22 cellular contexts compared by ENCODE assay signal in genomic region chr17:78829477-78829876, GRCh38. TPM values are rescaled to one million over a fixed set of nuclear protein-coding genes. Genes with fewer than 3 reads are reported as not detected.
DNase-seq lines count a peak whose midpoint lies in the region; ATAC-seq, FAIRE-seq and TF ChIP-seq lines count a peak whose summit lies in the region.
"Had no signal": no experiment of that assay in that cellular context is flagged by ENCODE, and none has a peak within 500 bp of the region (broad histone marks: within the 10 kb centered on the region; RNA-seq: fewer than 3 reads in every experiment).

No MANE protein-coding gene starts in this region.

- in situ Hi-C loops in GM12878 (cut with MboI): no loop called here

- POLR2A ChIA-PET in GM12878 (lab: Charles Lee): no interaction called here

- no peaks in the 10 kb centered on the region; the same call in 1 of the 2 replicates for H4K20me1 ChIP-seq in GM12878 (ENCODE audit: control insufficient read depth, insufficient read depth)
- peaks cover 27% of the 10 kb centered on the region for H4K20me1 ChIP-seq in osteoblast (ENCODE audit: insufficient read depth, low read length)

- H3K36me3 Mint-ChIP-seq in activated T-helper 17 cell treated with anti-CD3 and anti-CD28 coated beads, Interleukin-2, amount 50 U/mL, for 72 hours (ENCODE audit: low read depth): peaks cover 100% of the 10 kb centered on the region

- H3K36me3 ChIP-seq in GM12878 (ENCODE audit: control insufficient read depth in 2 of 2, insufficient read depth in 2 of 2, low read length in 1 of 2): peaks cover 16 to 52% of the 10 kb centered on the region in 2 experiments
- H3K36me3 ChIP-seq in lower lobe of right lung: peaks cover 100% of the 10 kb centered on the region
- peaks cover 91% of the 10 kb centered on the region for H3K36me3 ChIP-seq in osteoblast (ENCODE audit: insufficient read depth, low read length)

- peaks cover 22% of the 10 kb centered on the region for H3K4me1 Mint-ChIP-seq in activated T-helper 17 cell treated with anti-CD3 and anti-CD28 coated beads, Interleukin-2, amount 50 U/mL, for 72 hours

- H3K27me3 Mint-ChIP-seq in activated T-helper 17 cell treated with anti-CD3 and anti-CD28 coated beads, Interleukin-2, amount 50 U/mL, for 72 hours: no peaks in the 10 kb centered on the region
- H3K27me3 Mint-ChIP-seq: B cell; CD4-positive, alpha-beta T cell had no signal

- no TSS peak for BruUV-seq in GM12878 (replicated peaks; lab: Mats Ljungman, UMichigan)

- H3K27me3 ChIP-seq in GM12878 (replicated peaks in 1 of 2; ENCODE audit: control insufficient read depth in 2 of 2, insufficient read depth in 2 of 2, low read length in 1 of 2) (no peaks in the 10 kb centered on the region), lower lobe of right lung (ENCODE audit: low read depth) (no peaks in the 10 kb centered on the region), osteoblast (ENCODE audit: insufficient read depth, low read length) (no peaks in the 10 kb centered on the region)
- H3K27me3 ChIP-seq: BLaER1 treated with 17β-estradiol and CSF1 and Interleukin-3, amounts not matched to agents 10 nM and 100 nM had no signal

- H3K9ac ChIP-seq in GM12878 (ENCODE audit: control insufficient read depth, insufficient read depth, low read length): no peak overlapping the region
- H3K9ac ChIP-seq: BLaER1 treated with 17β-estradiol and CSF1 and Interleukin-3, amounts not matched to agents 10 nM and 100 nM had no signal

- ATAC-seq in activated T-helper 17 cell treated with anti-CD3 and anti-CD28 coated beads, Interleukin-2, amount 50 U/mL, for 72 hours (replicated peaks): no peak
- ATAC-seq in GM12878 (no peak), lower lobe of right lung (no peak), HG02759 (IDR thresholded peaks at IDR 0.05; ENCODE audit: unreplicated experiment) (no peak), HG03097 (IDR thresholded peaks at IDR 0.05; ENCODE audit: low FRiP score, unreplicated experiment) (no peak)
- ATAC-seq: A549; CD8-positive, alpha-beta T cell had no signal

- 94% methylated on average over 6 of the region's 6 CpGs for WGBS in GM12878 (ENCODE audit: insufficient coverage, insufficient replicate concordance, low lambda C conversion rate, missing lambda C conversion rate)

- H3K9me3 ChIP-seq in GM12878 (replicated peaks; ENCODE audit: control insufficient read depth, insufficient read depth, low read length): no peaks in the 10 kb centered on the region
- no peaks in the 10 kb centered on the region for H3K9me3 ChIP-seq in lower lobe of right lung
- H3K9me3 ChIP-seq in osteoblast (ENCODE audit: low read depth, low read length): no peaks in the 10 kb centered on the region
- H3K9me3 ChIP-seq: A549; BLaER1 treated with 17β-estradiol and CSF1 and Interleukin-3, amounts not matched to agents 10 nM and 100 nM; Caco-2 had no signal

- intact Hi-C loops in GM12878 (cut with micrococcal nuclease; ENCODE audit: unreplicated experiment) (no loop called here), lower lobe of right lung (cut with DNase I) (no loop called here)

- H3K4me1 ChIP-seq in GM12878 (ENCODE audit: control insufficient read depth, insufficient read depth, low read length) (no peaks in the 10 kb centered on the region), lower lobe of right lung (peaks cover 10% of the 10 kb centered on the region), osteoblast (ENCODE audit: insufficient read depth, low read length) (no peaks in the 10 kb centered on the region)
- H3K4me1 ChIP-seq: A549, Caco-2 had no signal

- SMC1A ChIA-PET in GM12878 (lab: Charles Lee; ENCODE audit: uncharacterized antibody, unreplicated experiment): no interaction called here

- H3K4me2 ChIP-seq in GM12878 (ENCODE audit: control insufficient read depth, insufficient read depth) (no peak overlapping the region), osteoblast (ENCODE audit: insufficient read depth, low read length) (no peak overlapping the region)
- H3K4me2 ChIP-seq: A549 had no signal

- H3K9me3 Mint-ChIP-seq in activated T-helper 17 cell treated with anti-CD3 and anti-CD28 coated beads, Interleukin-2, amount 50 U/mL, for 72 hours: no peaks in the 10 kb centered on the region
- H3K9me3 Mint-ChIP-seq: CD4-positive, alpha-beta T cell; CD8-positive, alpha-beta T cell had no signal

- no peak for TF ChIP-seq EP300 in GM12878 (IDR thresholded peaks at IDR 0.05; ENCODE audit: borderline replicate concordance in 1 of 2, control insufficient read depth in 1 of 2, low read depth in 2 of 2, low read length in 2 of 2)

- H2AFZ ChIP-seq in GM12878 (ENCODE audit: control insufficient read depth, low read depth, low read length): no peak overlapping the region
- no peak overlapping the region for H2AFZ ChIP-seq in osteoblast (ENCODE audit: low read length)

- no peak for TF ChIP-seq RAD21 in GM12878 (IDR thresholded peaks at IDR 0.05; ENCODE audit: insufficient read depth, low read depth, low read length)

- H3K4me3 ChIP-seq in GM12878: no peak overlapping the region
- no peak overlapping the region for H3K4me3 ChIP-seq in lower lobe of right lung
- H3K4me3 ChIP-seq in osteoblast (ENCODE audit: insufficient read depth, low read length): no peak overlapping the region
- H3K4me3 ChIP-seq: A549; BLaER1 treated with 17β-estradiol and CSF1 and Interleukin-3, amounts not matched to agents 10 nM and 100 nM had no signal

- CTCF ChIA-PET in GM12878 (lab: Yijun Ruan, JAX): no interaction called here

- RAD21 ChIA-PET in GM12878 (lab: Charles Lee; ENCODE audit: unreplicated experiment): no interaction called here

- no peak for TF ChIP-seq POLR2A in GM12878 (IDR thresholded peaks at IDR 0.05; ENCODE audit: low read depth, low read length)

- no peak for FAIRE-seq in GM12878 (lab: Jason Lieb, UNC)
- FAIRE-seq: D721Med, G401.6, GM19239 had no signal

- H3K4me3 Mint-ChIP-seq in activated T-helper 17 cell treated with anti-CD3 and anti-CD28 coated beads, Interleukin-2, amount 50 U/mL, for 72 hours: no peak overlapping the region
- H3K4me3 Mint-ChIP-seq: B cell; CD8-positive, alpha-beta T cell had no signal

- H3K27ac ChIP-seq in GM12878 (ENCODE audit: control insufficient read depth, insufficient read depth) (no peak overlapping the region), lower lobe of right lung (no peak overlapping the region), osteoblast (ENCODE audit: low read depth, low read length) (peak overlapping the region; percentile 8)
- H3K27ac ChIP-seq: A549; BLaER1 treated with 17β-estradiol and CSF1 and Interleukin-3, amounts not matched to agents 10 nM and 100 nM; C4-2B had no signal

- TF ChIP-seq CTCF in GM12878 (IDR thresholded peaks at IDR 0.05 in 2 of 3, conservative IDR thresholded peaks at IDR 0.05 in 1 of 3; ENCODE audit: control insufficient read depth in 2 of 3, extremely low read depth in 1 of 3, insufficient read depth in 1 of 3, low read depth in 3 of 3, low read length in 3 of 3) (no peak), lower lobe of right lung (IDR thresholded peaks at IDR 0.05) (no peak), osteoblast (IDR thresholded peaks at IDR 0.05; ENCODE audit: extremely low read depth, low read depth, low read length) (no peak)

- H3K27ac Mint-ChIP-seq in activated T-helper 17 cell treated with anti-CD3 and anti-CD28 coated beads, Interleukin-2, amount 50 U/mL, for 72 hours: peak overlapping the region; percentile 30
- H3K27ac Mint-ChIP-seq: B cell had no signal

- H3K79me2 ChIP-seq in GM12878 (ENCODE audit: control insufficient read depth, insufficient read depth, low read length): no peaks in the 10 kb centered on the region; the same call in none of the 2 replicates
- H3K79me2 ChIP-seq in osteoblast (ENCODE audit: insufficient read depth, low read length): peaks cover 88% of the 10 kb centered on the region

- DNase-seq in GM12878 (ENCODE audit: low read depth, low spot score) (no peak), lower lobe of right lung (peak; percentile 2), osteoblast (ENCODE audit: insufficient read length, low spot score, missing footprints) (no peak), A172 (ENCODE audit: low spot score) (no peak)
- DNase-seq: 8988T; AML-193; Caco-2; Calu3; CD4-positive, alpha-beta T cell; CD8-positive, alpha-beta T cell; DMS79 treated with DMSO at 0.1 percent for 48 hours; GF-D8 had no signal

RNA-seq across cellular contexts. Expression of gene USP36, which starts 11.1 kb away (rescaled TPM):
- total RNA-seq in activated T-helper 17 cell treated with anti-CD3 and anti-CD28 coated beads, Interleukin-2, amount 50 U/mL, for 72 hours: 100 to 1,000 TPM in 1 of 2 donors, 10 to 100 TPM in 1; 95.3 to 139 TPM
- total RNA-seq in GM12878 (2013; cell fraction: nucleolus; rRNA removed): 132 and 138 TPM in 2 replicates
- total RNA-seq in GM12878 (2014; rRNA removed) (13.6 and 19.7 TPM in 2 replicates), GM12878 (2014; rRNA removed; fragmentation: Illumina TruSeq; extraction: Trizol) (15.6 and 18.5 TPM in 2 replicates), GM12878 (2021) (65.7 and 72.6 TPM in 2 replicates), lower lobe of right lung (58.6 TPM), osteoblast (30.8 and 34.8 TPM in 2 replicates)
- polyA plus RNA-seq in GM12878 (2011; ENCODE audit: low read depth): 30.5 TPM
- polyA plus RNA-seq in GM12878 (2011; rRNA removed) (19.2 and 35.0 TPM in 2 replicates), GM12878 (2014; fragmentation: Illumina TruSeq; extraction: Trizol) (36.0 and 43.0 TPM in 2 replicates), GM12878 (2014; fragmentation: Nextera tagmentation; extraction: Ambion mirVana) (10 to 100 TPM in 1 of 2 experiments, 1 to 10 TPM in 1; 7.2 to 12.4 TPM), GM12878 (2014; rRNA removed) (33.1 and 41.6 TPM in 2 replicates), GM12878 (2016; fragmentation: Nextera tagmentation; extraction: Ambion mirVana) (10 to 100 TPM; 34.1 to 34.8 TPM)
- 25.6 and 32.8 TPM in 2 replicates for polyA plus RNA-seq in GM12878 (2011; cell fraction: cytosol; rRNA removed)
- polyA plus RNA-seq in GM12878 (2011; cell fraction: nucleus; rRNA removed): 105 and 115 TPM in 2 replicates
- 45.1 and 52.4 TPM in 2 replicates for polyA plus RNA-seq in GM12878 (2012)
- polyA minus RNA-seq in GM12878 (2011; rRNA and poly(A)+ RNA removed): 43.5 and 52.6 TPM in 2 replicates
- 8.3 and 19.9 TPM in 2 replicates for polyA minus RNA-seq in GM12878 (2011; cell fraction: cytosol; rRNA and poly(A)+ RNA removed)
- polyA minus RNA-seq in GM12878 (2011; cell fraction: nucleus; rRNA and poly(A)+ RNA removed): 28.8 and 38.0 TPM in 2 replicates
- total RNA-seq in A172 (2014; rRNA removed; shearing (Covaris generic)): 15.9 and 33.6 TPM in 2 replicates

RNA-seq across cellular contexts. Expression of gene CYTH1, which starts 47.4 kb away (rescaled TPM):
- 100 to 1,000 TPM; 173 to 195 TPM for total RNA-seq in activated T-helper 17 cell treated with anti-CD3 and anti-CD28 coated beads, Interleukin-2, amount 50 U/mL, for 72 hours
- 559 and 619 TPM in 2 replicates for total RNA-seq in GM12878 (2013; cell fraction: nucleolus; rRNA removed)
- total RNA-seq in GM12878 (2014; rRNA removed): 92.6 and 97.8 TPM in 2 replicates
- 130 and 134 TPM in 2 replicates for total RNA-seq in GM12878 (2014; rRNA removed; fragmentation: Illumina TruSeq; extraction: Trizol)
- 165 and 167 TPM in 2 replicates for total RNA-seq in GM12878 (2021)
- 88.3 TPM for polyA plus RNA-seq in GM12878 (2011; ENCODE audit: low read depth)
- polyA plus RNA-seq in GM12878 (2011; rRNA removed): 141 and 188 TPM in 2 replicates
- polyA plus RNA-seq in GM12878 (2011; cell fraction: cytosol; rRNA removed): 170 and 179 TPM in 2 replicates
- polyA plus RNA-seq in GM12878 (2011; cell fraction: nucleus; rRNA removed): 778 and 997 TPM in 2 replicates
- 136 and 161 TPM in 2 replicates for polyA plus RNA-seq in GM12878 (2012)
- polyA plus RNA-seq in GM12878 (2014; fragmentation: Illumina TruSeq; extraction: Trizol): 160 and 179 TPM in 2 replicates
- 10 to 100 TPM in 1 of 2 experiments, 1 to 10 TPM in 1; 6.6 to 11.8 TPM for polyA plus RNA-seq in GM12878 (2014; fragmentation: Nextera tagmentation; extraction: Ambion mirVana)
- 162 and 172 TPM in 2 replicates for polyA plus RNA-seq in GM12878 (2014; rRNA removed)
- polyA plus RNA-seq in GM12878 (2016; fragmentation: Nextera tagmentation; extraction: Ambion mirVana): 100 to 1,000 TPM; 138 to 153 TPM
- polyA minus RNA-seq in GM12878 (2011; rRNA and poly(A)+ RNA removed): 135 and 140 TPM in 2 replicates
- polyA minus RNA-seq in GM12878 (2011; cell fraction: cytosol; rRNA and poly(A)+ RNA removed): 38.6 and 44.8 TPM in 2 replicates
- 165 and 192 TPM in 2 replicates for polyA minus RNA-seq in GM12878 (2011; cell fraction: nucleus; rRNA and poly(A)+ RNA removed)
- total RNA-seq in lower lobe of right lung: 110 TPM
- total RNA-seq in osteoblast: 20.9 and 21.4 TPM in 2 replicates
- 25.5 and 43.3 TPM in 2 replicates for total RNA-seq in A172 (2014; rRNA removed; shearing (Covaris generic))
